In genomic region chr10:88113232-88113631, GRCh38 we compare ENCODE assay signal across 1 cellular context.
TF ChIP-seq lines count a peak whose summit lies in the region.

No MANE protein-coding gene starts in this region.

TF ChIP-seq in GM12878, 131 proteins besides CTCF, POLR2A, EP300 and RAD21 (continued from another document):
- TF ChIP-seq IRF5 (IDR thresholded peaks at IDR 0.05; ENCODE audit: borderline replicate concordance) (no peak), E2F4 (IDR thresholded peaks at IDR 0.05; ENCODE audit: low read depth, low read length) (no peak), MTA3 (IDR thresholded peaks at IDR 0.05; ENCODE audit: borderline replicate concordance, low read length) (no peak), GABPA (IDR thresholded peaks at IDR 0.05; ENCODE audit: low read depth) (no peak), SMARCA5 (IDR thresholded peaks at IDR 0.05) (no peak), POLR2AphosphoS2 (IDR thresholded peaks at IDR 0.05; ENCODE audit: low read depth, low read length) (no peak)
